ENCODE assay signal across 2 cellular contexts in the genomic region with DNA sequence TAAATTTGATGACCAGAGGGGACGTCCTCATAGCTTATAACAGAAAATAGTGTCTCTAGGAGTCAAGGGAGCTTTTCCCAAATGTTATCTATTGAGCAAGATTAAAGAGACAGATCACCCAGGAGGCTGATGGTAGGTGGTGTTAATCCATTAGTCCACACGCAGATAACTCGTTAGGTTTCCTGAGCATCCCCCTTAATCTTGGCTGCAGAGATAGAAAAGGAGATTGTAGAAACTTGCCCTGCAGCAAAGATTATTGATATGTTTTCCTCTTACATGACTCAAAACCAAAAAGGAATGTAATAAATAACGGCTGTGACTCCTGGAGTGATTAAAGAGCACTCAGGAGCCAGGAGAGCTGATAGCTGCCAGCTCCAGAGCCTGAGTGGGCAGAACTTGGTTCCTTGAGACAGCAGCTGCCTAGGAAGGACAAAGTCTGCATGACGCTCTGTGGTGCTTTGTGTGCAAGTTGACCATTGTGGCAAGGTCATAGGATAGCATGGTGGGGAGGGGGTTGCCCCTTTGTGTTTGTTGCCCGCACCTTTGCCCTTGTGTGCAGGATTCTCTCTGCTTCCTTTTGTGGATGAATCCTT.
TF ChIP-seq lines count a peak whose summit lies in the region.

No MANE protein-coding gene starts in this region.

TF ChIP-seq in GM23338, 12 proteins besides CTCF, POLR2A, EP300 and RAD21 (continues in another document):
- TF ChIP-seq EZH2 (IDR thresholded peaks at IDR 0.05; ENCODE audit: low read depth, unreplicated experiment) (no peak), STAT1 (IDR thresholded peaks at IDR 0.05; ENCODE audit: unreplicated experiment) (no peak), POLR2AphosphoS5 (IDR thresholded peaks at IDR 0.05; ENCODE audit: low read depth) (no peak), NANOG (IDR thresholded peaks at IDR 0.05; ENCODE audit: borderline replicate concordance) (no peak), CREB1 (CRISPR knock-in tag; IDR thresholded peaks at IDR 0.05; ENCODE audit: low read depth) (no peak), JUNB (IDR thresholded peaks at IDR 0.05; ENCODE audit: unreplicated experiment) (no peak), ZNF331 (CRISPR knock-in tag; IDR thresholded peaks at IDR 0.05; ENCODE audit: low read depth) (no peak), EZH2phosphoT487 (IDR thresholded peaks at IDR 0.05; ENCODE audit: unreplicated experiment) (no peak)
- TF ChIP-seq, protein P1, sequence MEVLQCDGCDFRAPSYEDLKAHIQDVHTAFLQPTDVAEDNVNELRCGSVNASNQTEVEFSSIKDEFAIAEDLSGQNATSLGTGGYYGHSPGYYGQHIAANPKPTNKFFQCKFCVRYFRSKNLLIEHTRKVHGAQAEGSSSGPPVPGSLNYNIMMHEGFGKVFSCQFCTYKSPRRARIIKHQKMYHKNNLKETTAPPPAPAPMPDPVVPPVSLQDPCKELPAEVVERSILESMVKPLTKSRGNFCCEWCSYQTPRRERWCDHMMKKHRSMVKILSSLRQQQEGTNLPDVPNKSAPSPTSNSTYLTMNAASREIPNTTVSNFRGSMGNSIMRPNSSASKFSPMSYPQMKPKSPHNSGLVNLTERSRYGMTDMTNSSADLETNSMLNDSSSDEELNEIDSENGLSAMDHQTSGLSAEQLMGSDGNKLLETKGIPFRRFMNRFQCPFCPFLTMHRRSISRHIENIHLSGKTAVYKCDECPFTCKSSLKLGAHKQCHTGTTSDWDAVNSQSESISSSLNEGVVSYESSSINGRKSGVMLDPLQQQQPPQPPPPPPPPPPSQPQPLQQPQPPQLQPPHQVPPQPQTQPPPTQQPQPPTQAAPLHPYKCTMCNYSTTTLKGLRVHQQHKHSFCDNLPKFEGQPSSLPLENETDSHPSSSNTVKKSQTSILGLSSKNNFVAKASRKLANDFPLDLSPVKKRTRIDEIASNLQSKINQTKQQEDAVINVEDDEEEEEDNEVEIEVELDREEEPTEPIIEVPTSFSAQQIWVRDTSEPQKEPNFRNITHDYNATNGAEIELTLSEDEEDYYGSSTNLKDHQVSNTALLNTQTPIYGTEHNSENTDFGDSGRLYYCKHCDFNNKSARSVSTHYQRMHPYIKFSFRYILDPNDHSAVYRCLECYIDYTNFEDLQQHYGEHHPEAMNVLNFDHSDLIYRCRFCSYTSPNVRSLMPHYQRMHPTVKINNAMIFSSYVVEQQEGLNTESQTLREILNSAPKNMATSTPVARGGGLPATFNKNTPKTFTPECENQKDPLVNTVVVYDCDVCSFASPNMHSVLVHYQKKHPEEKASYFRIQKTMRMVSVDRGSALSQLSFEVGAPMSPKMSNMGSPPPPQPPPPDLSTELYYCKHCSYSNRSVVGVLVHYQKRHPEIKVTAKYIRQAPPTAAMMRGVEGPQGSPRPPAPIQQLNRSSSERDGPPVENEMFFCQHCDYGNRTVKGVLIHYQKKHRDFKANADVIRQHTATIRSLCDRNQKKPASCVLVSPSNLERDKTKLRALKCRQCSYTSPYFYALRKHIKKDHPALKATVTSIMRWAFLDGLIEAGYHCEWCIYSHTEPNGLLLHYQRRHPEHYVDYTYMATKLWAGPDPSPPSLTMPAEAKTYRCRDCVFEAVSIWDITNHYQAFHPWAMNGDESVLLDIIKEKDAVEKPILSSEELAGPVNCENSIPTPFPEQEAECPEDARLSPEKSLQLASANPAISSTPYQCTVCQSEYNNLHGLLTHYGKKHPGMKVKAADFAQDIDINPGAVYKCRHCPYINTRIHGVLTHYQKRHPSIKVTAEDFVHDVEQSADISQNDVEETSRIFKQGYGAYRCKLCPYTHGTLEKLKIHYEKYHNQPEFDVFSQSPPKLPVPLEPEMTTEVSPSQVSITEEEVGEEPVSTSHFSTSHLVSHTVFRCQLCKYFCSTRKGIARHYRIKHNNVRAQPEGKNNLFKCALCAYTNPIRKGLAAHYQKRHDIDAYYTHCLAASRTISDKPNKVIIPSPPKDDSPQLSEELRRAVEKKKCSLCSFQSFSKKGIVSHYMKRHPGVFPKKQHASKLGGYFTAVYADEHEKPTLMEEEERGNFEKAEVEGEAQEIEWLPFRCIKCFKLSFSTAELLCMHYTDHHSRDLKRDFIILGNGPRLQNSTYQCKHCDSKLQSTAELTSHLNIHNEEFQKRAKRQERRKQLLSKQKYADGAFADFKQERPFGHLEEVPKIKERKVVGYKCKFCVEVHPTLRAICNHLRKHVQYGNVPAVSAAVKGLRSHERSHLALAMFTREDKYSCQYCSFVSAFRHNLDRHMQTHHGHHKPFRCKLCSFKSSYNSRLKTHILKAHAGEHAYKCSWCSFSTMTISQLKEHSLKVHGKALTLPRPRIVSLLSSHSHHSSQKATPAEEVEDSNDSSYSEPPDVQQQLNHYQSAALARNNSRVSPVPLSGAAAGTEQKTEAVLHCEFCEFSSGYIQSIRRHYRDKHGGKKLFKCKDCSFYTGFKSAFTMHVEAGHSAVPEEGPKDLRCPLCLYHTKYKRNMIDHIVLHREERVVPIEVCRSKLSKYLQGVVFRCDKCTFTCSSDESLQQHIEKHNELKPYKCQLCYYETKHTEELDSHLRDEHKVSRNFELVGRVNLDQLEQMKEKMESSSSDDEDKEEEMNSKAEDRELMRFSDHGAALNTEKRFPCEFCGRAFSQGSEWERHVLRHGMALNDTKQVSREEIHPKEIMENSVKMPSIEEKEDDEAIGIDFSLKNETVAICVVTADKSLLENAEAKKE (CRISPR knock-in tag; IDR thresholded peaks at IDR 0.05) = no peak
- TF ChIP-seq, protein P2, sequence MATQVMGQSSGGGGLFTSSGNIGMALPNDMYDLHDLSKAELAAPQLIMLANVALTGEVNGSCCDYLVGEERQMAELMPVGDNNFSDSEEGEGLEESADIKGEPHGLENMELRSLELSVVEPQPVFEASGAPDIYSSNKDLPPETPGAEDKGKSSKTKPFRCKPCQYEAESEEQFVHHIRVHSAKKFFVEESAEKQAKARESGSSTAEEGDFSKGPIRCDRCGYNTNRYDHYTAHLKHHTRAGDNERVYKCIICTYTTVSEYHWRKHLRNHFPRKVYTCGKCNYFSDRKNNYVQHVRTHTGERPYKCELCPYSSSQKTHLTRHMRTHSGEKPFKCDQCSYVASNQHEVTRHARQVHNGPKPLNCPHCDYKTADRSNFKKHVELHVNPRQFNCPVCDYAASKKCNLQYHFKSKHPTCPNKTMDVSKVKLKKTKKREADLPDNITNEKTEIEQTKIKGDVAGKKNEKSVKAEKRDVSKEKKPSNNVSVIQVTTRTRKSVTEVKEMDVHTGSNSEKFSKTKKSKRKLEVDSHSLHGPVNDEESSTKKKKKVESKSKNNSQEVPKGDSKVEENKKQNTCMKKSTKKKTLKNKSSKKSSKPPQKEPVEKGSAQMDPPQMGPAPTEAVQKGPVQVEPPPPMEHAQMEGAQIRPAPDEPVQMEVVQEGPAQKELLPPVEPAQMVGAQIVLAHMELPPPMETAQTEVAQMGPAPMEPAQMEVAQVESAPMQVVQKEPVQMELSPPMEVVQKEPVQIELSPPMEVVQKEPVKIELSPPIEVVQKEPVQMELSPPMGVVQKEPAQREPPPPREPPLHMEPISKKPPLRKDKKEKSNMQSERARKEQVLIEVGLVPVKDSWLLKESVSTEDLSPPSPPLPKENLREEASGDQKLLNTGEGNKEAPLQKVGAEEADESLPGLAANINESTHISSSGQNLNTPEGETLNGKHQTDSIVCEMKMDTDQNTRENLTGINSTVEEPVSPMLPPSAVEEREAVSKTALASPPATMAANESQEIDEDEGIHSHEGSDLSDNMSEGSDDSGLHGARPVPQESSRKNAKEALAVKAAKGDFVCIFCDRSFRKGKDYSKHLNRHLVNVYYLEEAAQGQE (IDR thresholded peaks at IDR 0.05; ENCODE audit: unreplicated experiment) = no peak

TF ChIP-seq in IMR-90, 13 proteins besides CTCF, POLR2A, EP300 and RAD21:
- TF ChIP-seq RFX5 (IDR thresholded peaks at IDR 0.05; ENCODE audit: low read depth, low read length) (no peak), NFE2L2 (IDR thresholded peaks at IDR 0.05; ENCODE audit: low read depth, low read length) (no peak), CHD1 (IDR thresholded peaks at IDR 0.05; ENCODE audit: low read depth, low read length) (no peak), BHLHE40 (IDR thresholded peaks at IDR 0.05; ENCODE audit: low read depth, low read length) (no peak), MXI1 (IDR thresholded peaks at IDR 0.05; ENCODE audit: borderline replicate concordance, low read depth, low read length) (no peak), CEBPB (IDR thresholded peaks at IDR 0.05; ENCODE audit: low read depth, low read length) (no peak), MAFK (IDR thresholded peaks at IDR 0.05; ENCODE audit: low read depth, low read length) (no peak), MAZ (IDR thresholded peaks at IDR 0.05; ENCODE audit: borderline replicate concordance, low read depth, low read length) (no peak), SMC3 (IDR thresholded peaks at IDR 0.05; ENCODE audit: low read depth, low read length) (no peak), RCOR1 (IDR thresholded peaks at IDR 0.05; ENCODE audit: insufficient replicate concordance, low read length) (no peak), FOS (IDR thresholded peaks at IDR 0.05; ENCODE audit: low read depth, low read length) (no peak)
- TF ChIP-seq, protein P3, sequence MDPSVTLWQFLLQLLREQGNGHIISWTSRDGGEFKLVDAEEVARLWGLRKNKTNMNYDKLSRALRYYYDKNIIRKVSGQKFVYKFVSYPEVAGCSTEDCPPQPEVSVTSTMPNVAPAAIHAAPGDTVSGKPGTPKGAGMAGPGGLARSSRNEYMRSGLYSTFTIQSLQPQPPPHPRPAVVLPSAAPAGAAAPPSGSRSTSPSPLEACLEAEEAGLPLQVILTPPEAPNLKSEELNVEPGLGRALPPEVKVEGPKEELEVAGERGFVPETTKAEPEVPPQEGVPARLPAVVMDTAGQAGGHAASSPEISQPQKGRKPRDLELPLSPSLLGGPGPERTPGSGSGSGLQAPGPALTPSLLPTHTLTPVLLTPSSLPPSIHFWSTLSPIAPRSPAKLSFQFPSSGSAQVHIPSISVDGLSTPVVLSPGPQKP (IDR thresholded peaks at IDR 0.05; ENCODE audit: borderline replicate concordance, low read depth, low read length) = no peak
- TF ChIP-seq, protein P4, sequence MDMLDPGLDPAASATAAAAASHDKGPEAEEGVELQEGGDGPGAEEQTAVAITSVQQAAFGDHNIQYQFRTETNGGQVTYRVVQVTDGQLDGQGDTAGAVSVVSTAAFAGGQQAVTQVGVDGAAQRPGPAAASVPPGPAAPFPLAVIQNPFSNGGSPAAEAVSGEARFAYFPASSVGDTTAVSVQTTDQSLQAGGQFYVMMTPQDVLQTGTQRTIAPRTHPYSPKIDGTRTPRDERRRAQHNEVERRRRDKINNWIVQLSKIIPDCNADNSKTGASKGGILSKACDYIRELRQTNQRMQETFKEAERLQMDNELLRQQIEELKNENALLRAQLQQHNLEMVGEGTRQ (IDR thresholded peaks at IDR 0.05; ENCODE audit: low read depth, low read length) = no peak
TF ChIP-seq in IMR-90: peak in this region for 0.
